Comparison of ENCODE assay signal across 13 cellular contexts in genomic region chr12:23906329-23906728, GRCh38. TPM values are rescaled to one million over a fixed set of nuclear protein-coding genes. Genes with fewer than 3 reads are reported as not detected.
DNase-seq lines count a peak whose midpoint lies in the region; ATAC-seq and TF ChIP-seq lines count a peak whose summit lies in the region.
"Had no signal": no experiment of that assay in that cellular context is flagged by ENCODE, and none has a peak within 500 bp of the region (broad histone marks: within the 10 kb centered on the region; RNA-seq: fewer than 3 reads in every experiment).

No MANE protein-coding gene starts in this region.

- ATAC-seq in GM18907 (IDR thresholded peaks at IDR 0.05; ENCODE audit: unreplicated experiment): no peak

- no peak for TF ChIP-seq CTCF in fibroblast of mammary gland (conservative IDR thresholded peaks at IDR 0.05; ENCODE audit: control insufficient read depth, insufficient read depth, low read depth, low read length)

- no peak overlapping the region for H3K4me3 ChIP-seq in fibroblast of mammary gland (ENCODE audit: control insufficient read depth, low read depth, low read length)
- H3K4me3 ChIP-seq: heart left ventricle, tibial artery had no signal

- peak; percentile 63 for DNase-seq in DMS53 (lab: John Stamatoyannopoulos, UW)
- no peak for DNase-seq in DMS53 treated with DMSO at 0.1 percent for 48 hours (lab: John Stamatoyannopoulos, UW; ENCODE audit: unreplicated experiment)
- DNase-seq in RPMI7951 (ENCODE audit: low read depth): peak; percentile 47
- DNase-seq in fibroblast of mammary gland (ENCODE audit: low read depth): peak; percentile 28
- peak; percentile 71 for DNase-seq in non-pigmented ciliary epithelial cell (ENCODE audit: low read depth)
- no peak for DNase-seq in SHP77 treated with DMSO at 0.1 percent for 48 hours (lab: John Stamatoyannopoulos, UW)
- no peak for DNase-seq in NCI-H1436 (lab: John Stamatoyannopoulos, UW)
- DNase-seq: 8988T, DMS153, NCI-H1092 treated with DMSO at 0.1 percent for 48 hours, tibial artery had no signal

RNA-seq across cellular contexts. Expression of gene SOX5, which starts 43.1 kb away (rescaled TPM):
- 1.3 and 1.4 TPM in 2 replicates for total RNA-seq in RPMI7951 (2014; rRNA removed; shearing (Covaris generic))

Comparison
In these comparisons a context has a peak if more than half of its experiments do, and no peak if none do; other contexts are left out.
1. DNase-seq: peak in DMS53 (single experiment), RPMI7951 (single experiment), fibroblast of mammary gland (single experiment) and non-pigmented ciliary epithelial cell (single experiment); none in DMS53 treated with DMSO at 0.1 percent for 48 hours (single experiment), SHP77 treated with DMSO at 0.1 percent for 48 hours (single experiment) and NCI-H1436 (single experiment).